22 cellular contexts compared by ENCODE assay signal in the genomic region with DNA sequence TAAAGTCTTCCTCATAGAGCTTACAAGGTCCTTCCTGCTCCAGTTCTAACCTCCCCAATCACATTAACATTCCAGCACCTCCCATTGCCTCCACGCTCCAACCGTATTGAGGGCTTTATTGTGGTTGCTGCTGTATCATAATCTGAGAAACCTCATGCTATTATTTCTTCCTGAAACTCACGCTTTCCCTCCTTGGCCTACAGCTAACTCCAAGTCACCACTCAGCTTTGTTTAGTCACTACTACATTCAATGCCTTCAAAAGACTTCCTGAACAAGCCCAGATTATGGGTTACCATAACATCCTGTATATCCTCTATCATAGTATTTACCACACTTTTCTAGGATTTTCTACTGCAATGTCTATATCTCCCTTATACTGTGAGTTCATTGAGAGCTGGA.
"Had no signal": no experiment of that assay in that cellular context is flagged by ENCODE, and none has a peak within 500 bp of the region (broad histone marks: within the 10 kb centered on the region; RNA-seq: fewer than 3 reads in every experiment).

No MANE protein-coding gene starts in this region.

- H3K4me3 ChIP-seq: body of pancreas, coronary artery, dorsolateral prefrontal cortex, esophagus muscularis mucosa, left ventricle myocardium inferior, ovary, right lobe of liver, testis, uterus had no signal

- H3K9me3 ChIP-seq: body of pancreas, esophagus muscularis mucosa, ovary, testis, uterus had no signal

- H3K27me3 ChIP-seq: body of pancreas, esophagus muscularis mucosa, ovary, right lobe of liver, testis, uterus had no signal

- H3K27ac Mint-ChIP-seq: activated B cell treated with CpG ODN at 0.5 μM for 24 hours; activated naive CD4-positive, alpha-beta T cell treated with anti-CD3 and anti-CD28 coated beads, Interleukin-2, amount 50 U/mL, for 24 hours; activated T-cell treated with anti-CD3 and anti-CD28 coated beads, Interleukin-2, amount 50 U/mL, for 24 hours; nephron progenitor cell had no signal

- H3K36me3 Mint-ChIP-seq: activated naive CD4-positive, alpha-beta T cell treated with anti-CD3 and anti-CD28 coated beads, Interleukin-2, amount 50 U/mL, for 24 hours had no signal

- ATAC-seq: body of pancreas; right lobe of liver; stimulated activated naive CD8-positive, alpha-beta T cell treated with anti-CD3 and anti-CD28 coated beads, Interleukin-15, Interleukin-2, amounts not matched to agents 100 U/mL and 50 U/mL, for 24 hours had no signal

- H3K4me3 Mint-ChIP-seq: activated B cell treated with CpG ODN at 0.5 μM for 24 hours; activated naive CD4-positive, alpha-beta T cell treated with anti-CD3 and anti-CD28 coated beads, Interleukin-2, amount 50 U/mL, for 24 hours; activated T-cell treated with anti-CD3 and anti-CD28 coated beads, Interleukin-2, amount 50 U/mL, for 24 hours; nephron progenitor cell had no signal

- H3K4me1 ChIP-seq: body of pancreas, esophagus muscularis mucosa, left ventricle myocardium inferior, testis, uterus had no signal

- H3K36me3 ChIP-seq: esophagus muscularis mucosa, left ventricle myocardium inferior, ovary, right lobe of liver, uterus had no signal

- H3K4me1 Mint-ChIP-seq: activated B cell treated with CpG ODN at 0.5 μM for 24 hours; activated naive CD4-positive, alpha-beta T cell treated with anti-CD3 and anti-CD28 coated beads, Interleukin-2, amount 50 U/mL, for 24 hours had no signal

- DNase-seq: activated B cell treated with CpG ODN at 0.5 μM for 24 hours; activated CD4-positive, alpha-beta T cell treated with anti-CD3 and anti-CD28 coated beads for 4 hours; activated CD4-positive, alpha-beta T cell treated with anti-CD3 and anti-CD28 coated beads, Interleukin-2, amount 50 U/mL, for 48 hours; activated CD8-positive, alpha-beta memory T cell treated with anti-CD3 and anti-CD28 coated beads, Interleukin-2, amount 50 U/mL, for 4 hours; activated gamma-delta T cell treated with Interleukin-2 at 50 U/mL for 16 hours; activated T-cell treated with anti-CD3 and anti-CD28 coated beads, Interleukin-2, amount 50 U/mL, for 24 hours; aorta; body of pancreas; dorsolateral prefrontal cortex; effector memory CD4-positive, alpha-beta T cell; left ventricle myocardium inferior; nephron progenitor cell; ovary; right lobe of liver; stimulated activated CD4-positive, alpha-beta T cell treated with anti-CD3 and anti-CD28 coated beads, Interleukin-2, amount 100 ng/mL, for 48 hours; stimulated activated naive CD8-positive, alpha-beta T cell treated with anti-CD3 and anti-CD28 coated beads, Interleukin-15, Interleukin-2, amounts not matched to agents 100 U/mL and 50 U/mL, for 24 hours; testis; uterus had no signal

- H3K9me3 Mint-ChIP-seq: activated naive CD4-positive, alpha-beta T cell treated with anti-CD3 and anti-CD28 coated beads, Interleukin-2, amount 50 U/mL, for 24 hours; activated T-cell treated with anti-CD3 and anti-CD28 coated beads, Interleukin-2, amount 50 U/mL, for 24 hours had no signal

- H3K27me3 Mint-ChIP-seq: activated B cell treated with CpG ODN at 0.5 μM for 24 hours; activated T-cell treated with anti-CD3 and anti-CD28 coated beads, Interleukin-2, amount 50 U/mL, for 24 hours; progenitor cell of endocrine pancreas had no signal

- H3K27ac ChIP-seq: body of pancreas, coronary artery, dorsolateral prefrontal cortex, esophagus muscularis mucosa, left ventricle myocardium inferior, ovary, right lobe of liver, testis, uterus had no signal
